ENCODE assay signal across 8 cellular contexts in genomic region chr1:59007820-59008598, GRCh38.
DNase-seq lines count a peak whose midpoint lies in the region; ATAC-seq and TF ChIP-seq lines count a peak whose summit lies in the region.

No MANE protein-coding gene starts in this region.

- H3K79me2 ChIP-seq in MM.1S (ENCODE audit: low read length), result no peaks in the 10 kb centered on the region

- H3K9me3 ChIP-seq in BLaER1 treated with 17β-estradiol and CSF1 and Interleukin-3, amounts not matched to agents 10 nM and 100 nM (replicated peaks in 1 of 11), result no peaks in the 10 kb centered on the region
- H3K9me3 ChIP-seq in MM.1S (replicated peaks; ENCODE audit: insufficient read depth, low read length), result no peaks in the 10 kb centered on the region

- H3K27ac ChIP-seq in BLaER1 treated with 17β-estradiol and CSF1 and Interleukin-3, amounts not matched to agents 10 nM and 100 nM, result peak overlapping the region; percentile 16 to 75 (median 64); a peak in 20 of 22 replicates
- H3K27ac ChIP-seq in MM.1S (ENCODE audit: low read length) (peak overlapping the region; percentile 44; the same call in 1 of the 2 replicates), substantia nigra (ENCODE audit: low read depth, low read length, poor library complexity, severe bottlenecking) (no peak overlapping the region)

- H3F3A ChIP-seq in MM.1S (ENCODE audit: insufficient read depth, low read length), result peaks cover 28% of the 10 kb centered on the region

- no peaks in the 10 kb centered on the region for H3K27me3 ChIP-seq in BLaER1 treated with 17β-estradiol and CSF1 and Interleukin-3, amounts not matched to agents 10 nM and 100 nM
- no peaks in the 10 kb centered on the region for H3K27me3 ChIP-seq in MM.1S (replicated peaks; ENCODE audit: insufficient read depth, low read length)

- H3K36me3 ChIP-seq in BLaER1 treated with 17β-estradiol and CSF1 and Interleukin-3, amounts not matched to agents 10 nM and 100 nM, result no peaks in the 10 kb centered on the region
- H3K36me3 ChIP-seq in MM.1S (replicated peaks; ENCODE audit: insufficient read depth, low read length), result no peaks in the 10 kb centered on the region

- peak overlapping the region; percentile 21; the same call in 1 of the 2 replicates for H2AFZ ChIP-seq in MM.1S (ENCODE audit: low read length)

- peak overlapping the region; percentile 60 to 88 (median 82) for H3K4me2 ChIP-seq in BLaER1 treated with 17β-estradiol and CSF1 and Interleukin-3, amounts not matched to agents 10 nM and 100 nM
- peak overlapping the region; percentile 57; the same call in 1 of the 2 replicates for H3K4me2 ChIP-seq in MM.1S (ENCODE audit: low read depth, low read length)

- peak overlapping the region in 9 of 11 experiments; percentile 1 to 59 (median 49); a peak in 14 of 22 replicates for H3K9ac ChIP-seq in BLaER1 treated with 17β-estradiol and CSF1 and Interleukin-3, amounts not matched to agents 10 nM and 100 nM
- peak overlapping the region; percentile 4; the same call in 1 of the 2 replicates for H3K9ac ChIP-seq in MM.1S (ENCODE audit: low read length)

- peak; percentile 71 for DNase-seq in MM.1S
- peak; percentile 61 for DNase-seq in fibroblast of the aortic adventitia (ENCODE audit: low read depth)
- no peak for DNase-seq in NCI-H1105 treated with DMSO at 0.1 percent for 48 hours (lab: John Stamatoyannopoulos, UW)
- no peak for DNase-seq in GM03348 (ENCODE audit: low spot score)
- DNase-seq in substantia nigra (lab: John Stamatoyannopoulos, UW), result no peak
- DNase-seq in NCI-H226, result no peak

- 0 out of 20 replicates have a peak overlapping the region, but pooled peaks of 1 of the 10 experiments have one; percentile 23 for H3K4me3 ChIP-seq in BLaER1 treated with 17β-estradiol and CSF1 and Interleukin-3, amounts not matched to agents 10 nM and 100 nM
- H3K4me3 ChIP-seq in MM.1S (ENCODE audit: low read length), result no peak overlapping the region
- no peak overlapping the region for H3K4me3 ChIP-seq in fibroblast of the aortic adventitia (ENCODE audit: low read depth, low read length)

- H3K4me1 ChIP-seq in BLaER1 treated with 17β-estradiol and CSF1 and Interleukin-3, amounts not matched to agents 10 nM and 100 nM, result peaks cover 32 to 62% (median 48%) of the 10 kb centered on the region in 10 experiments
- peaks cover 59% of the 10 kb centered on the region for H3K4me1 ChIP-seq in MM.1S (ENCODE audit: low read length)

- no peaks in the 10 kb centered on the region for H4K20me1 ChIP-seq in BLaER1 treated with 17β-estradiol and CSF1 and Interleukin-3, amounts not matched to agents 10 nM and 100 nM
- H4K20me1 ChIP-seq in MM.1S (ENCODE audit: insufficient read depth, low read length), result no peaks in the 10 kb centered on the region

- TF ChIP-seq CTCF in MM.1S (IDR thresholded peaks at IDR 0.05; ENCODE audit: low read length) (no peak), fibroblast of the aortic adventitia (IDR thresholded peaks at IDR 0.05; ENCODE audit: insufficient read depth, low read length) (no peak)

- peak; percentile 46 for ATAC-seq in GM21367 (IDR thresholded peaks at IDR 0.05; ENCODE audit: unreplicated experiment)

- no peaks in the 10 kb centered on the region for H3K9me2 ChIP-seq in MM.1S (replicated peaks; ENCODE audit: insufficient read depth, low read length)

Comparison
In these comparisons a context has a peak if more than half of its experiments do, and no peak if none do; other contexts are left out.
1. DNase-seq: peak in MM.1S (single experiment) and fibroblast of the aortic adventitia (single experiment); none in NCI-H1105 treated with DMSO at 0.1 percent for 48 hours (single experiment), GM03348 (single experiment), substantia nigra (0 of 49) and NCI-H226 (single experiment).